1 cellular context compared by ENCODE assay signal in the genomic region with DNA sequence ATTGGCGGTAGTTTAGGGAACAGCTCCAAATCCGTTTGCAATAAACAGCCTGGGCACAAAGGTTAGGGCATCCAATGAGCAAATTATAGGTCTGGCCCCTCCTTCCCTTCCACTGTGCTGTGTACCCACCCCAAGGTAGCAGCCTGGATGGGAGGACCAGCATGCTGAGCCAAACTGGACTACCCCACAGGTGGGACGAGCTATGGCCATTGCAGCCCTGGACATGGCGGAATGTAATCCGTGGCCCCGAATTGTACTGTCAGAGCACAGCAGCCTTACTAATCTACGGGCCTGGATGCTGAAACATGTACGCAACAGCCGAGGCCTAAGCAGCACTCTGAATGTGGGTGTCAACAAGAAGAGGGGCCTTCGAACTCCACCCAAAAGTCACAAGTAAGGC.
A peak's percentile ranks its signal among the peaks of the same experiment; 100 is the strongest.
TF ChIP-seq lines count a peak whose summit lies in the region.

No MANE protein-coding gene starts in this region.

TF ChIP-seq in GM12878, 131 proteins besides CTCF, POLR2A, EP300 and RAD21:
- TF ChIP-seq POLR2AphosphoS5 (IDR thresholded peaks at IDR 0.05; ENCODE audit: low read length) (peak; percentile 26; the same call in 1 of the 2 replicates), MEF2B (IDR thresholded peaks at IDR 0.05; ENCODE audit: partially characterized antibody, poor library complexity, severe bottlenecking) (no peak)
